8 cellular contexts compared by ENCODE assay signal in genomic region chr7:106285051-106285800, GRCh38. TPM values are rescaled to one million over a fixed set of nuclear protein-coding genes. Genes with fewer than 3 reads are reported as not detected.
A peak's percentile ranks its signal among the peaks of the same experiment; 100 is the strongest.
DNase-seq lines count a peak whose midpoint lies in the region; TF ChIP-seq lines count a peak whose summit lies in the region.

No MANE protein-coding gene starts in this region.

- H3K4me1 ChIP-seq in SJSA1 (replicated peaks) = peaks cover 13% of the 10 kb centered on the region

- 0 out of 2 replicates have a peak, but pooled peaks cover 3% of the 10 kb centered on the region for H3K36me3 ChIP-seq in SJSA1

- peak overlapping the region; percentile 99 for H3K27ac Mint-ChIP-seq in activated naive CD4-positive, alpha-beta T cell treated with anti-CD3 and anti-CD28 coated beads, Interleukin-2, amount 10 ng/mL, durations not matched to agents 7 days and 5 days

- H3K9me3 Mint-ChIP-seq in activated naive CD4-positive, alpha-beta T cell treated with anti-CD3 and anti-CD28 coated beads, Interleukin-2, amount 10 ng/mL, durations not matched to agents 7 days and 5 days = no peaks in the 10 kb centered on the region

- H3K27ac ChIP-seq in SJSA1 = peak overlapping the region; percentile 82

- no peaks in the 10 kb centered on the region for H3K9me3 ChIP-seq in SJSA1 (replicated peaks)

- peak overlapping the region; percentile 96 for H3K4me3 Mint-ChIP-seq in activated naive CD4-positive, alpha-beta T cell treated with anti-CD3 and anti-CD28 coated beads, Interleukin-2, amount 10 ng/mL, durations not matched to agents 7 days and 5 days

- H3K4me1 Mint-ChIP-seq in activated naive CD4-positive, alpha-beta T cell treated with anti-CD3 and anti-CD28 coated beads, Interleukin-2, amount 10 ng/mL, durations not matched to agents 7 days and 5 days = peaks cover 38% of the 10 kb centered on the region

- H3K4me3 ChIP-seq in HFF-Myc (replicated peaks; ENCODE audit: low read depth, low read length) (peak overlapping the region; percentile 87), SJSA1 (peak overlapping the region; percentile 82)

- DNase-seq in GM04503 (ENCODE audit: low read depth) (peak; percentile 86), HFF-Myc (ENCODE audit: extremely low read depth, low read depth) (peak; percentile 86), MV-4-11 (lab: John Stamatoyannopoulos, UW) (peak; percentile 94), SJSA1 (ENCODE audit: low read depth in 1 of 2, low spot score in 2 of 2) (peak; percentile 97 to 99), germinal center (ENCODE audit: low spot score) (peak; percentile 95), non-pigmented ciliary epithelial cell (ENCODE audit: low read depth) (peak; percentile 83), superior temporal gyrus (ENCODE audit: extremely low spot score) (peak; percentile 92)
- DNase-seq in activated naive CD4-positive, alpha-beta T cell treated with anti-CD3 and anti-CD28 coated beads, Interleukin-2, amount 10 ng/mL, durations not matched to agents 7 days and 5 days = peak; percentile 98

- CTCF ChIA-PET in activated naive CD4-positive, alpha-beta T cell treated with anti-CD3 and anti-CD28 coated beads, Interleukin-2, amount 10 ng/mL, durations not matched to agents 7 days and 5 days (lab: Charles Lee) = interaction anchor here (0.6 to 1.1 kb wide), 3 partner anchors 11 to 107 kb away, joined by 3 read pairs; no protein-coding TSS in a partner anchor

- no peaks in the 10 kb centered on the region for H3K27me3 ChIP-seq in SJSA1 (replicated peaks)

- no peaks in the 10 kb centered on the region for H3K27me3 Mint-ChIP-seq in activated naive CD4-positive, alpha-beta T cell treated with anti-CD3 and anti-CD28 coated beads, Interleukin-2, amount 10 ng/mL, durations not matched to agents 7 days and 5 days

- H3K36me3 Mint-ChIP-seq in activated naive CD4-positive, alpha-beta T cell treated with anti-CD3 and anti-CD28 coated beads, Interleukin-2, amount 10 ng/mL, durations not matched to agents 7 days and 5 days = no peaks in the 10 kb centered on the region

- TF ChIP-seq CTCF in HFF-Myc (IDR thresholded peaks at IDR 0.05; ENCODE audit: low read depth, low read length, missing control alignments) = no peak

RNA-seq across cellular contexts. Expression of gene NAMPT, which starts 0.4 kb away (rescaled TPM):
- 50.9 and 61.5 TPM in 2 replicates for total RNA-seq in SJSA1 (2014; rRNA removed; shearing (Covaris generic))

Comparison
In these comparisons a context has a peak if more than half of its experiments do, and no peak if none do; other contexts are left out.
1. Peak in every context shown above with its lines: DNase-seq, H3K4me3 ChIP-seq and H3K27ac ChIP-seq.